Comparison of ENCODE assay signal across 2 cellular contexts in the genomic region with DNA sequence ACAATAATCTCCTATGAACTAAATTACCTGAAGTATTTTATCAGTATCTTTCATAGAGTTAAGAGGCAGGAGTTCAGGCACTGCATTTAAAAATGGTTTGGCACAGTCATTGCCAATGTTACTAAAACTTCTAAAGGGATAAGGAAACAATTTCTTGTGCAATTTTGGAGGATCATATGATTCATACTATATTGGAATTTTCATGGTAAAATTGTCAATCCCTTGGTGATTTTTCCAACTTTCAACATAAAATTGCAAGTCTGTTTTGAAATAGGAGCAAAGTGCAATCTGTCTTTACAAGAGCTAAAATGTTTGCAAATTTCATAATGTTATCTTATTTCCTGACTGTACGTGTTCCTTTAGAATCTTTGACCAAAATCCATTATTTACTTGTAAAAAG.
TF ChIP-seq lines count a peak whose summit lies in the region.

No MANE protein-coding gene starts in this region.

TF ChIP-seq in liver, 16 proteins besides CTCF, POLR2A, EP300 and RAD21:
- TF ChIP-seq, protein P1, sequence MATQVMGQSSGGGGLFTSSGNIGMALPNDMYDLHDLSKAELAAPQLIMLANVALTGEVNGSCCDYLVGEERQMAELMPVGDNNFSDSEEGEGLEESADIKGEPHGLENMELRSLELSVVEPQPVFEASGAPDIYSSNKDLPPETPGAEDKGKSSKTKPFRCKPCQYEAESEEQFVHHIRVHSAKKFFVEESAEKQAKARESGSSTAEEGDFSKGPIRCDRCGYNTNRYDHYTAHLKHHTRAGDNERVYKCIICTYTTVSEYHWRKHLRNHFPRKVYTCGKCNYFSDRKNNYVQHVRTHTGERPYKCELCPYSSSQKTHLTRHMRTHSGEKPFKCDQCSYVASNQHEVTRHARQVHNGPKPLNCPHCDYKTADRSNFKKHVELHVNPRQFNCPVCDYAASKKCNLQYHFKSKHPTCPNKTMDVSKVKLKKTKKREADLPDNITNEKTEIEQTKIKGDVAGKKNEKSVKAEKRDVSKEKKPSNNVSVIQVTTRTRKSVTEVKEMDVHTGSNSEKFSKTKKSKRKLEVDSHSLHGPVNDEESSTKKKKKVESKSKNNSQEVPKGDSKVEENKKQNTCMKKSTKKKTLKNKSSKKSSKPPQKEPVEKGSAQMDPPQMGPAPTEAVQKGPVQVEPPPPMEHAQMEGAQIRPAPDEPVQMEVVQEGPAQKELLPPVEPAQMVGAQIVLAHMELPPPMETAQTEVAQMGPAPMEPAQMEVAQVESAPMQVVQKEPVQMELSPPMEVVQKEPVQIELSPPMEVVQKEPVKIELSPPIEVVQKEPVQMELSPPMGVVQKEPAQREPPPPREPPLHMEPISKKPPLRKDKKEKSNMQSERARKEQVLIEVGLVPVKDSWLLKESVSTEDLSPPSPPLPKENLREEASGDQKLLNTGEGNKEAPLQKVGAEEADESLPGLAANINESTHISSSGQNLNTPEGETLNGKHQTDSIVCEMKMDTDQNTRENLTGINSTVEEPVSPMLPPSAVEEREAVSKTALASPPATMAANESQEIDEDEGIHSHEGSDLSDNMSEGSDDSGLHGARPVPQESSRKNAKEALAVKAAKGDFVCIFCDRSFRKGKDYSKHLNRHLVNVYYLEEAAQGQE (IDR thresholded peaks at IDR 0.05), result no peak
- TF ChIP-seq FOXA1 (IDR thresholded peaks at IDR 0.05), result no peak
- no peak for TF ChIP-seq GABPA (IDR thresholded peaks at IDR 0.05 in 1 of 2, conservative IDR thresholded peaks at IDR 0.05 in 1 of 2)
- peak; percentile 12 for TF ChIP-seq HNF4G (IDR thresholded peaks at IDR 0.05)
- TF ChIP-seq, protein P2, sequence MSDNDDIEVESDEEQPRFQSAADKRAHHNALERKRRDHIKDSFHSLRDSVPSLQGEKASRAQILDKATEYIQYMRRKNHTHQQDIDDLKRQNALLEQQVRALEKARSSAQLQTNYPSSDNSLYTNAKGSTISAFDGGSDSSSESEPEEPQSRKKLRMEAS (IDR thresholded peaks at IDR 0.05), result no peak
- no peak for TF ChIP-seq TAF1 (conservative IDR thresholded peaks at IDR 0.05)
- TF ChIP-seq SP1 (IDR thresholded peaks at IDR 0.05), result no peak
- TF ChIP-seq, protein P3, sequence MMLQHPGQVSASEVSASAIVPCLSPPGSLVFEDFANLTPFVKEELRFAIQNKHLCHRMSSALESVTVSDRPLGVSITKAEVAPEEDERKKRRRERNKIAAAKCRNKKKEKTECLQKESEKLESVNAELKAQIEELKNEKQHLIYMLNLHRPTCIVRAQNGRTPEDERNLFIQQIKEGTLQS (IDR thresholded peaks at IDR 0.05), result no peak
- TF ChIP-seq RXRA (IDR thresholded peaks at IDR 0.05), result no peak
- no peak for TF ChIP-seq JUND (IDR thresholded peaks at IDR 0.05)
- TF ChIP-seq, protein P4, sequence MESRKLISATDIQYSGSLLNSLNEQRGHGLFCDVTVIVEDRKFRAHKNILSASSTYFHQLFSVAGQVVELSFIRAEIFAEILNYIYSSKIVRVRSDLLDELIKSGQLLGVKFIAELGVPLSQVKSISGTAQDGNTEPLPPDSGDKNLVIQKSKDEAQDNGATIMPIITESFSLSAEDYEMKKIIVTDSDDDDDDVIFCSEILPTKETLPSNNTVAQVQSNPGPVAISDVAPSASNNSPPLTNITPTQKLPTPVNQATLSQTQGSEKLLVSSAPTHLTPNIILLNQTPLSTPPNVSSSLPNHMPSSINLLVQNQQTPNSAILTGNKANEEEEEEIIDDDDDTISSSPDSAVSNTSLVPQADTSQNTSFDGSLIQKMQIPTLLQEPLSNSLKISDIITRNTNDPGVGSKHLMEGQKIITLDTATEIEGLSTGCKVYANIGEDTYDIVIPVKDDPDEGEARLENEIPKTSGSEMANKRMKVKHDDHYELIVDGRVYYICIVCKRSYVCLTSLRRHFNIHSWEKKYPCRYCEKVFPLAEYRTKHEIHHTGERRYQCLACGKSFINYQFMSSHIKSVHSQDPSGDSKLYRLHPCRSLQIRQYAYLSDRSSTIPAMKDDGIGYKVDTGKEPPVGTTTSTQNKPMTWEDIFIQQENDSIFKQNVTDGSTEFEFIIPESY (IDR thresholded peaks at IDR 0.05), result no peak
- no peak for TF ChIP-seq EGR1 (IDR thresholded peaks at IDR 0.05; ENCODE audit: low read depth in 2 of 2)
- TF ChIP-seq NR2F2 (IDR thresholded peaks at IDR 0.05), result no peak
- peak in 1 of 2 donors; percentile 59 for TF ChIP-seq HNF4A (conservative IDR thresholded peaks at IDR 0.05)
- TF ChIP-seq YY1 (IDR thresholded peaks at IDR 0.05), result no peak
- TF ChIP-seq FOXA2 (IDR thresholded peaks at IDR 0.05), result no peak
TF ChIP-seq in liver: peak in this region for 2.

TF ChIP-seq in SK-N-SH treated with all-trans-retinoic acid at 6 μM for 48 hours, 23 proteins besides CTCF, POLR2A, EP300 and RAD21 (continued from another document):
- TF ChIP-seq, protein P5, sequence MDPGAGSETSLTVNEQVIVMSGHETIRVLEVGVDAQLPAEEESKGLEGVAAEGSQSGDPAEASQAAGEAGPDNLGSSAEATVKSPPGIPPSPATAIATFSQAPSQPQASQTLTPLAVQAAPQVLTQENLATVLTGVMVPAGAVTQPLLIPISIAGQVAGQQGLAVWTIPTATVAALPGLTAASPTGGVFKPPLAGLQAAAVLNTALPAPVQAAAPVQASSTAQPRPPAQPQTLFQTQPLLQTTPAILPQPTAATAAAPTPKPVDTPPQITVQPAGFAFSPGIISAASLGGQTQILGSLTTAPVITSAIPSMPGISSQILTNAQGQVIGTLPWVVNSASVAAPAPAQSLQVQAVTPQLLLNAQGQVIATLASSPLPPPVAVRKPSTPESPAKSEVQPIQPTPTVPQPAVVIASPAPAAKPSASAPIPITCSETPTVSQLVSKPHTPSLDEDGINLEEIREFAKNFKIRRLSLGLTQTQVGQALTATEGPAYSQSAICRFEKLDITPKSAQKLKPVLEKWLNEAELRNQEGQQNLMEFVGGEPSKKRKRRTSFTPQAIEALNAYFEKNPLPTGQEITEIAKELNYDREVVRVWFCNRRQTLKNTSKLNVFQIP (CRISPR knock-in tag; IDR thresholded peaks at IDR 0.05; ENCODE audit: borderline replicate concordance, low read depth), result no peak
- TF ChIP-seq GLIS3 (CRISPR knock-in tag; IDR thresholded peaks at IDR 0.05) (no peak), ZC3H10 (CRISPR knock-in tag; IDR thresholded peaks at IDR 0.05) (no peak), BACH2 (CRISPR knock-in tag; IDR thresholded peaks at IDR 0.05; ENCODE audit: borderline replicate concordance) (no peak), ISL1 (CRISPR knock-in tag; IDR thresholded peaks at IDR 0.05) (no peak), ZFP3 (CRISPR knock-in tag; IDR thresholded peaks at IDR 0.05) (no peak), ARNTL (CRISPR knock-in tag; IDR thresholded peaks at IDR 0.05; ENCODE audit: borderline replicate concordance, low read depth) (no peak), TOX (CRISPR knock-in tag; IDR thresholded peaks at IDR 0.05; ENCODE audit: borderline replicate concordance) (no peak), ZNF8 (CRISPR knock-in tag; IDR thresholded peaks at IDR 0.05) (no peak), ZNF70 (CRISPR knock-in tag; IDR thresholded peaks at IDR 0.05) (no peak), PPARA (CRISPR knock-in tag; IDR thresholded peaks at IDR 0.05; ENCODE audit: borderline replicate concordance) (no peak), ZNF565 (CRISPR knock-in tag; conservative IDR thresholded peaks at IDR 0.05; ENCODE audit: low read depth) (no peak)
- TF ChIP-seq, protein P6, sequence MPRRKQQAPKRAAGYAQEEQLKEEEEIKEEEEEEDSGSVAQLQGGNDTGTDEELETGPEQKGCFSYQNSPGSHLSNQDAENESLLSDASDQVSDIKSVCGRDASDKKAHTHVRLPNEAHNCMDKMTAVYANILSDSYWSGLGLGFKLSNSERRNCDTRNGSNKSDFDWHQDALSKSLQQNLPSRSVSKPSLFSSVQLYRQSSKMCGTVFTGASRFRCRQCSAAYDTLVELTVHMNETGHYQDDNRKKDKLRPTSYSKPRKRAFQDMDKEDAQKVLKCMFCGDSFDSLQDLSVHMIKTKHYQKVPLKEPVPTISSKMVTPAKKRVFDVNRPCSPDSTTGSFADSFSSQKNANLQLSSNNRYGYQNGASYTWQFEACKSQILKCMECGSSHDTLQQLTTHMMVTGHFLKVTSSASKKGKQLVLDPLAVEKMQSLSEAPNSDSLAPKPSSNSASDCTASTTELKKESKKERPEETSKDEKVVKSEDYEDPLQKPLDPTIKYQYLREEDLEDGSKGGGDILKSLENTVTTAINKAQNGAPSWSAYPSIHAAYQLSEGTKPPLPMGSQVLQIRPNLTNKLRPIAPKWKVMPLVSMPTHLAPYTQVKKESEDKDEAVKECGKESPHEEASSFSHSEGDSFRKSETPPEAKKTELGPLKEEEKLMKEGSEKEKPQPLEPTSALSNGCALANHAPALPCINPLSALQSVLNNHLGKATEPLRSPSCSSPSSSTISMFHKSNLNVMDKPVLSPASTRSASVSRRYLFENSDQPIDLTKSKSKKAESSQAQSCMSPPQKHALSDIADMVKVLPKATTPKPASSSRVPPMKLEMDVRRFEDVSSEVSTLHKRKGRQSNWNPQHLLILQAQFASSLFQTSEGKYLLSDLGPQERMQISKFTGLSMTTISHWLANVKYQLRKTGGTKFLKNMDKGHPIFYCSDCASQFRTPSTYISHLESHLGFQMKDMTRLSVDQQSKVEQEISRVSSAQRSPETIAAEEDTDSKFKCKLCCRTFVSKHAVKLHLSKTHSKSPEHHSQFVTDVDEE (CRISPR knock-in tag; IDR thresholded peaks at IDR 0.05), result no peak
